ENCODE assay signal across 17 cellular contexts in genomic region chr17:64388961-64389565, GRCh38. TPM values are rescaled to one million over a fixed set of nuclear protein-coding genes. Genes with fewer than 3 reads are reported as not detected.
A peak's percentile ranks its signal among the peaks of the same experiment; 100 is the strongest.
DNase-seq lines count a peak whose midpoint lies in the region; ATAC-seq and TF ChIP-seq lines count a peak whose summit lies in the region.
"Had no signal": no experiment of that assay in that cellular context is flagged by ENCODE, and none has a peak within 500 bp of the region (broad histone marks: within the 10 kb centered on the region; RNA-seq: fewer than 3 reads in every experiment).

No MANE protein-coding gene starts in this region.

- peak overlapping the region; percentile 11 for H3K4me3 Mint-ChIP-seq in CD4-positive, alpha-beta T cell
- no peak overlapping the region for H3K4me3 Mint-ChIP-seq in neural progenitor cell

- no peaks in the 10 kb centered on the region for H3K9me3 ChIP-seq in CD4-positive, alpha-beta T cell (ENCODE audit: control insufficient read depth, low read length)
- H3K9me3 ChIP-seq in PC-9 (ENCODE audit: insufficient read depth, low read depth), result no peaks in the 10 kb centered on the region
- H3K9me3 ChIP-seq in gastroesophageal sphincter, result no peaks in the 10 kb centered on the region
- H3K9me3 ChIP-seq in psoas muscle, result no peaks in the 10 kb centered on the region
- no peaks in the 10 kb centered on the region for H3K9me3 ChIP-seq in neural progenitor cell (ENCODE audit: low read depth)
- H3K9me3 ChIP-seq in hepatocyte (ENCODE audit: low read depth), result no peaks in the 10 kb centered on the region
- H3K9me3 ChIP-seq: body of pancreas had no signal

- no peak overlapping the region for H3K27ac ChIP-seq in CD4-positive, alpha-beta T cell (ENCODE audit: low read depth, low read length)
- H3K27ac ChIP-seq in PC-9 (peak overlapping the region; percentile 94), gastroesophageal sphincter (peak overlapping the region in 3 of 4 donors; percentile 60 to 70 (median 64)), psoas muscle (peak overlapping the region; percentile 67), neural progenitor cell (no peak overlapping the region), hepatocyte (no peak overlapping the region)
- H3K27ac ChIP-seq: C4-2B had no signal

- 80% methylated on average over 1 of the region's 4 CpGs; no CpG with 5 or more reads in 1 of the 2 donors for WGBS in gastroesophageal sphincter (ENCODE audit: low coverage in 1 of 2), 2 donors
- 66 to 75% (median 70%) methylated on average over 4 of the region's 4 CpGs for WGBS in psoas muscle, 3 donors
- 74% methylated on average over 4 of the region's 4 CpGs for WGBS in hepatocyte (ENCODE audit: low lambda C conversion rate, missing lambda C conversion rate)

- no peak for TF ChIP-seq POLR2A in gastroesophageal sphincter (IDR thresholded peaks at IDR 0.05)

- peak overlapping the region; percentile 85 for H3K4me3 ChIP-seq in PC-9
- peak overlapping the region; percentile 16 to 46 for H3K4me3 ChIP-seq in gastroesophageal sphincter
- H3K4me3 ChIP-seq in psoas muscle, result peak overlapping the region; percentile 59
- H3K4me3 ChIP-seq in neural progenitor cell, result no peak overlapping the region
- H3K4me3 ChIP-seq in hepatocyte, result no peak overlapping the region
- H3K4me3 ChIP-seq: body of pancreas had no signal

- peak overlapping the region; percentile 91 for H3K27ac Mint-ChIP-seq in CD4-positive, alpha-beta T cell
- H3K27ac Mint-ChIP-seq in neural progenitor cell, result no peak overlapping the region

- DNase-seq in CD4-positive, alpha-beta T cell, result no peak
- peak in 1 of 2 experiments; percentile 61 for DNase-seq in PC-9
- no peak for DNase-seq in psoas muscle
- DNase-seq in activated CD4-positive, alpha-beta T cell treated with anti-CD3 and anti-CD28 coated beads for 4 hours, result no peak
- DNase-seq in neural progenitor cell (ENCODE audit: low spot score), result no peak
- DNase-seq in hepatocyte (ENCODE audit: low spot score), result no peak
- DNase-seq: activated T-cell treated with anti-CD3 and anti-CD28 coated beads for 4 hours; body of pancreas; GDM1; Kasumi-1; naive B cell; NCI-H2171 treated with DMSO at 0.1 percent for 48 hours; stimulated activated CD4-positive, alpha-beta T cell treated with anti-CD3 and anti-CD28 coated beads, Interleukin-15, amount 100 ng/mL, for 24 hours; stimulated activated CD8-positive, alpha-beta memory T cell treated with anti-CD3 and anti-CD28 coated beads, Interleukin-4, amount 100 ng/mL, for 48 hours had no signal

- H3K4me2 ChIP-seq in PC-9 (peak overlapping the region; percentile 99), neural progenitor cell (no peak overlapping the region), hepatocyte (no peak overlapping the region)

- peaks cover 93% of the 10 kb centered on the region for H3K79me2 ChIP-seq in PC-9 (ENCODE audit: low read depth)
- no peaks in the 10 kb centered on the region for H3K79me2 ChIP-seq in neural progenitor cell (ENCODE audit: low read depth)
- no peaks in the 10 kb centered on the region for H3K79me2 ChIP-seq in hepatocyte

- H3F3A ChIP-seq in PC-9 (ENCODE audit: insufficient read depth, low read depth) (peaks cover 94% of the 10 kb centered on the region), neural progenitor cell (ENCODE audit: low read depth) (no peaks in the 10 kb centered on the region)

- peaks cover 38% of the 10 kb centered on the region for H3K36me3 Mint-ChIP-seq in CD4-positive, alpha-beta T cell (ENCODE audit: low read depth)
- no peaks in the 10 kb centered on the region for H3K36me3 Mint-ChIP-seq in neural progenitor cell

- no TSS peak for BruUV-seq in PC-9 (replicated peaks; lab: Mats Ljungman, UMichigan)

- TF ChIP-seq CTCF in CD4-positive, alpha-beta T cell (IDR thresholded peaks at IDR 0.05), result no peak
- TF ChIP-seq CTCF in PC-9 (conservative IDR thresholded peaks at IDR 0.05), result no peak
- TF ChIP-seq CTCF in gastroesophageal sphincter (IDR thresholded peaks at IDR 0.05), result no peak
- TF ChIP-seq CTCF in psoas muscle (IDR thresholded peaks at IDR 0.05), result no peak
- no peak for TF ChIP-seq CTCF in neural progenitor cell (IDR thresholded peaks at IDR 0.05)
- no peak for TF ChIP-seq CTCF in hepatocyte (IDR thresholded peaks at IDR 0.05; ENCODE audit: poor library complexity)

- H3K4me1 ChIP-seq in PC-9 (replicated peaks; ENCODE audit: insufficient read depth) (peaks cover 67% of the 10 kb centered on the region), gastroesophageal sphincter (peaks cover 0 to 8% (median 0%) of the 10 kb centered on the region in 3 donors), psoas muscle (peaks cover 5% of the 10 kb centered on the region), neural progenitor cell (no peaks in the 10 kb centered on the region), hepatocyte (ENCODE audit: insufficient read depth) (no peaks in the 10 kb centered on the region)

- no peak for ATAC-seq in CD4-positive, alpha-beta T cell (ENCODE audit: poor library complexity)
- ATAC-seq in gastroesophageal sphincter (no peak), psoas muscle (no peak), HG02763 (IDR thresholded peaks at IDR 0.05; ENCODE audit: unreplicated experiment) (no peak)
- ATAC-seq: body of pancreas had no signal

- H3K9ac ChIP-seq in neural progenitor cell, result no peak overlapping the region

- no peak overlapping the region for H2AFZ ChIP-seq in PC-9
- H2AFZ ChIP-seq in neural progenitor cell (replicated peaks), result no peak overlapping the region
- H2AFZ ChIP-seq in hepatocyte, result no peak overlapping the region

- no peaks in the 10 kb centered on the region for H3K9me3 Mint-ChIP-seq in CD4-positive, alpha-beta T cell
- no peaks in the 10 kb centered on the region for H3K9me3 Mint-ChIP-seq in neural progenitor cell
- H3K9me3 Mint-ChIP-seq: naive B cell had no signal

- H3K27me3 Mint-ChIP-seq in CD4-positive, alpha-beta T cell, result no peaks in the 10 kb centered on the region
- peaks cover 9% of the 10 kb centered on the region for H3K27me3 Mint-ChIP-seq in neural progenitor cell (ENCODE audit: insufficient read depth, low read depth)
- H3K27me3 Mint-ChIP-seq: naive B cell had no signal

- no peaks in the 10 kb centered on the region for H3K9me2 ChIP-seq in PC-9 (ENCODE audit: insufficient read depth)
- H3K9me2 ChIP-seq in hepatocyte (replicated peaks; ENCODE audit: insufficient read depth), result no peaks in the 10 kb centered on the region

- CTCF ChIA-PET in CD4-positive, alpha-beta T cell (lab: Charles Lee), result interaction anchor here (0.6 kb wide), 1 partner anchor 36 kb away, joined by 3 read pairs; no protein-coding TSS in a partner anchor
- CTCF ChIA-PET in PC-9 (lab: Charles Lee), result interaction anchor here (0.6 to 1.3 kb wide), 2 partner anchors 30 to 1359 kb away, joined by 3 to 4 read pairs; no protein-coding TSS in a partner anchor

- POLR2A ChIA-PET in CD4-positive, alpha-beta T cell (lab: Charles Lee), result interaction anchor here (0.9 to 1.6 kb wide), 2 partner anchors 31 to 41 kb away, joined by 3 to 5 read pairs; no protein-coding TSS in a partner anchor
- POLR2A ChIA-PET in PC-9 (lab: Charles Lee; ENCODE audit: unreplicated experiment), result interaction anchor here (1.0 kb wide), 1 partner anchor 55 kb away, joined by 4 read pairs; no protein-coding TSS in a partner anchor

- peaks cover 68% of the 10 kb centered on the region for H3K4me1 Mint-ChIP-seq in CD4-positive, alpha-beta T cell (ENCODE audit: low read depth)
- peaks cover 8% of the 10 kb centered on the region for H3K4me1 Mint-ChIP-seq in neural progenitor cell

- no peak for TF ChIP-seq EP300 in gastroesophageal sphincter (IDR thresholded peaks at IDR 0.05)

- H3K27me3 ChIP-seq in CD4-positive, alpha-beta T cell (ENCODE audit: control insufficient read depth, insufficient read depth, low read length), result no peaks in the 10 kb centered on the region
- no peaks in the 10 kb centered on the region for H3K27me3 ChIP-seq in PC-9 (ENCODE audit: insufficient read depth, low read depth)
- no peaks in the 10 kb centered on the region for H3K27me3 ChIP-seq in gastroesophageal sphincter
- no peaks in the 10 kb centered on the region for H3K27me3 ChIP-seq in psoas muscle (ENCODE audit: insufficient read depth in 3 of 3, low read length in 2 of 3)
- no peaks in the 10 kb centered on the region for H3K27me3 ChIP-seq in neural progenitor cell
- no peaks in the 10 kb centered on the region for H3K27me3 ChIP-seq in hepatocyte
- H3K27me3 ChIP-seq: body of pancreas had no signal

- peaks cover 66% of the 10 kb centered on the region for H3K36me3 ChIP-seq in PC-9 (ENCODE audit: low read depth)
- H3K36me3 ChIP-seq in gastroesophageal sphincter, result no peaks in the 10 kb centered on the region
- no peaks in the 10 kb centered on the region for H3K36me3 ChIP-seq in psoas muscle (ENCODE audit: insufficient read depth in 1 of 2, low read depth in 1 of 2)
- H3K36me3 ChIP-seq in neural progenitor cell, result no peaks in the 10 kb centered on the region
- no peaks in the 10 kb centered on the region for H3K36me3 ChIP-seq in hepatocyte (replicated peaks; ENCODE audit: insufficient read depth, low read depth)

- intact Hi-C loops in CD4-positive, alpha-beta T cell (cut with DNase I, micrococcal nuclease), result loop anchor here in 1 of 2 experiments (5.0 kb wide), 1 partner anchor 42 kb away; no protein-coding TSS in a partner anchor
- intact Hi-C loops in PC-9 (cut with micrococcal nuclease; ENCODE audit: unreplicated experiment), result no loop called here
- intact Hi-C loops in psoas muscle (cut with DNase I), result no loop called here

- peaks cover 46% of the 10 kb centered on the region for H4K20me1 ChIP-seq in PC-9 (ENCODE audit: insufficient read depth)
- no peaks in the 10 kb centered on the region for H4K20me1 ChIP-seq in neural progenitor cell (ENCODE audit: low read depth)
- no peaks in the 10 kb centered on the region for H4K20me1 ChIP-seq in hepatocyte (ENCODE audit: insufficient read depth, poor library complexity, severe bottlenecking)

RNA-seq across cellular contexts. Expression of gene PECAM1, which starts 1.6 kb away (rescaled TPM):
- 10 to 100 TPM; 20.6 to 20.8 TPM for total RNA-seq in CD4-positive, alpha-beta T cell
- 0.80 and 1.5 TPM in 2 replicates for total RNA-seq in PC-9 (2021)
- total RNA-seq in gastroesophageal sphincter, result 100 to 1,000 TPM in 2 of 4 donors, 10 to 100 TPM in 2; 33.8 to 219 (median 104) TPM
- total RNA-seq in psoas muscle, result 100 to 1,000 TPM in 2 of 4 donors, 10 to 100 TPM in 2; 71.9 to 117 (median 105) TPM
- polyA plus RNA-seq in psoas muscle, result 10 to 100 TPM; 21.0 to 40.5 (median 29.6) TPM
- not detected in 2 replicates for total RNA-seq in neural progenitor cell (ENCODE audit: low replicate concordance)
- 2.8 and 8.2 TPM in 2 replicates for total RNA-seq in hepatocyte
- 1.7 and 2.3 TPM in 2 replicates for polyA plus RNA-seq in hepatocyte

RNA-seq across cellular contexts. Expression of gene MILR1, which starts 59.9 kb away (rescaled TPM):
- total RNA-seq in CD4-positive, alpha-beta T cell, result under 1 TPM in 1 of 2 experiments, not detected in 1; 0.30 TPM
- total RNA-seq in PC-9 (2021), result 22.9 and 25.6 TPM in 2 replicates
- total RNA-seq in gastroesophageal sphincter, result 10 to 100 TPM in 1 of 4 donors, 1 to 10 TPM in 2, not detected in 1; 3.5 to 10.1 (median 7.3) TPM
- 1 to 10 TPM in 3 of 4 donors, under 1 TPM in 1; 0.95 to 1.3 (median 1.1) TPM for total RNA-seq in psoas muscle
- polyA plus RNA-seq in psoas muscle, result 1 to 10 TPM in 2 of 3 donors, under 1 TPM in 1; 0.61 to 1.2 (median 1.1) TPM
- total RNA-seq in neural progenitor cell (ENCODE audit: low replicate concordance), result not detected in 2 replicates
- total RNA-seq in hepatocyte, result 0.47 TPM in 1 of 2 replicates, not detected in the other
- polyA plus RNA-seq in hepatocyte, result 0.47 and 0.62 TPM in 2 replicates

Comparison
In these comparisons a context has a peak if more than half of its experiments do, and no peak if none do; other contexts are left out.
1. H3K27ac ChIP-seq: peak in PC-9 (single experiment), gastroesophageal sphincter (3 of 4) and psoas muscle (single experiment); none in CD4-positive, alpha-beta T cell (single experiment), neural progenitor cell (single experiment) and hepatocyte (single experiment).
2. H3K4me3 ChIP-seq: peak in PC-9 (single experiment), gastroesophageal sphincter (2 of 2) and psoas muscle (single experiment); none in neural progenitor cell (single experiment) and hepatocyte (single experiment).